Comparison of ENCODE assay signal across 17 cellular contexts in the genomic region with DNA sequence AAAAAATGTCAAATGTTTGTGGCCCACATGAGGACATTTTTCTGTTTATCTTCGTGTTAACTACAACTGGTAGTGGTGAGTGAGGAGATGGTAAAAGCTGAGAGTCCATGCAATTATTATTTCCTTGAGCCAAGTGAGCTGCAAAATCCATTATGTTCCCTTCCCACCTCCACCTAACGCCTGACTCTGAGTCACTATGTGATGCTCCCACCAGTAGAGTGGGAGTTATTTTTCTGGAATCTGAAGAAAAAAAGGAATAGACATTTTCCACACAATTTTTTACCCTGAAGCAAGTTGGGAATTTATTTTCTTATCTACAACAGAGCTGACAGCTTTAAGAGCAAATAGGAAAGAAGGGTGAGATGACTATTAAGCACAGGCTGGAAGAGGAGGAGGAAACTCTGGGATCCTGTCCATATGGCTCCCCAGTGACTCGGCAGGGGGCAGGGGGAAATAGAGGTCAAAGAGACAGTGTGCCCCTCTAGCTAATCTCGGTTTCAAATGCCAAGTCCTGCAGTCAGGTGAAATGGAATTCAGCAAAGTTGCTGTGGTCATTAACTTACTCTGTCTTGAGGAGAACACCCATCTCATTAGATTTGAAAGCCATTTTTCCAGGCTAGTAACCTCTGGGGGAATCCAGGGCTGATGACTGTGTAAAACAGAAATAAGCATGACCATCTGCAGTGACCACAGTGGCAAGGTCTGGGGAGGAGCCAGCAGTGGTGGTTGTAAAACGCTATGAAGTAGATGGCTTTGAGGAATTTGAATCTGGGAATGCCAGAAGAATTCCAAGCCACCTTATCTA.
DNase-seq lines count a peak whose midpoint lies in the region; ATAC-seq and TF ChIP-seq lines count a peak whose summit lies in the region.
"Had no signal": no experiment of that assay in that cellular context is flagged by ENCODE, and none has a peak within 500 bp of the region (broad histone marks: within the 10 kb centered on the region; RNA-seq: fewer than 3 reads in every experiment).

No MANE protein-coding gene starts in this region.

- H3K79me2 ChIP-seq in OCI-LY3 (ENCODE audit: low read length) = no peaks in the 10 kb centered on the region

- peak overlapping the region; percentile 13; the same call in 1 of the 2 replicates for H2AFZ ChIP-seq in OCI-LY3 (ENCODE audit: low read depth, low read length)

- no peaks in the 10 kb centered on the region for H3K9me3 ChIP-seq in OCI-LY3 (ENCODE audit: insufficient read depth, low read length)
- H3K9me3 ChIP-seq in prostate gland = no peaks in the 10 kb centered on the region

- H3K36me3 Mint-ChIP-seq in activated T-cell treated with anti-CD3 and anti-CD28 coated beads, Interleukin-2, amount 50 U/mL, for 72 hours (ENCODE audit: insufficient read depth in 2 of 2) = no peaks in the 10 kb centered on the region
- H3K36me3 Mint-ChIP-seq: CD4-positive, alpha-beta memory T cell; IgD-negative memory B cell; naive B cell had no signal

- no peaks in the 10 kb centered on the region for H3K27me3 ChIP-seq in OCI-LY3 (ENCODE audit: low read depth, low read length)
- H3K27me3 ChIP-seq in prostate gland (replicated peaks; ENCODE audit: insufficient read depth) = no peaks in the 10 kb centered on the region

- H3K4me1 ChIP-seq in OCI-LY3 (ENCODE audit: low read length) = no peaks in the 10 kb centered on the region
- no peaks in the 10 kb centered on the region for H3K4me1 ChIP-seq in prostate gland (replicated peaks)

- H3K4me1 Mint-ChIP-seq in activated T-cell treated with anti-CD3 and anti-CD28 coated beads, Interleukin-2, amount 50 U/mL, for 72 hours (ENCODE audit: low read depth) = no peaks in the 10 kb centered on the region
- H3K4me1 Mint-ChIP-seq: CD4-positive, alpha-beta memory T cell; IgD-negative memory B cell; naive B cell had no signal

- no peaks in the 10 kb centered on the region for H3K27me3 Mint-ChIP-seq in activated T-cell treated with anti-CD3 and anti-CD28 coated beads, Interleukin-2, amount 50 U/mL, for 72 hours (ENCODE audit: low read depth)
- H3K27me3 Mint-ChIP-seq: CD4-positive, alpha-beta memory T cell; IgD-negative memory B cell had no signal

- H3K27ac Mint-ChIP-seq in activated T-cell treated with anti-CD3 and anti-CD28 coated beads, Interleukin-2, amount 50 U/mL, for 72 hours = no peak overlapping the region
- H3K27ac Mint-ChIP-seq: CD4-positive, alpha-beta memory T cell; IgD-negative memory B cell; naive B cell had no signal

- H3K27ac ChIP-seq in OCI-LY3 (ENCODE audit: low read length) (no peak overlapping the region), prostate gland (no peak overlapping the region)

- ATAC-seq in omental fat pad (ENCODE audit: low FRiP score) = peak; percentile 95
- ATAC-seq in activated T-cell treated with anti-CD3 and anti-CD28 coated beads, Interleukin-2, amount 50 U/mL, for 72 hours (replicated peaks in 1 of 2) = no peak
- ATAC-seq: activated CD4-positive, CD25-positive, alpha-beta regulatory T cell treated with anti-CD3 and anti-CD28 coated beads, Interleukin-2, amount 50 U/mL, for 24 hours had no signal

- no peak for TF ChIP-seq CTCF in OCI-LY3 (IDR thresholded peaks at IDR 0.05; ENCODE audit: low read depth, low read length)
- TF ChIP-seq CTCF in fibroblast of mammary gland (conservative IDR thresholded peaks at IDR 0.05; ENCODE audit: control insufficient read depth, insufficient read depth, low read depth, low read length) = no peak
- TF ChIP-seq CTCF in omental fat pad (IDR thresholded peaks at IDR 0.05) = no peak
- no peak for TF ChIP-seq CTCF in prostate gland (IDR thresholded peaks at IDR 0.05)

- no peak for TF ChIP-seq POLR2A in prostate gland (IDR thresholded peaks at IDR 0.05)

- H3K9me3 Mint-ChIP-seq in activated T-cell treated with anti-CD3 and anti-CD28 coated beads, Interleukin-2, amount 50 U/mL, for 72 hours = no peaks in the 10 kb centered on the region
- H3K9me3 Mint-ChIP-seq: IgD-negative memory B cell had no signal

- H3K4me3 Mint-ChIP-seq in activated T-cell treated with anti-CD3 and anti-CD28 coated beads, Interleukin-2, amount 50 U/mL, for 72 hours = no peak overlapping the region
- H3K4me3 Mint-ChIP-seq: CD4-positive, alpha-beta memory T cell; IgD-negative memory B cell; naive B cell had no signal

- DNase-seq in ELR (ENCODE audit: low read depth) (peak; percentile 1), fibroblast of mammary gland (ENCODE audit: low read depth) (peak; percentile 26), omental fat pad (ENCODE audit: low spot score) (no peak), germinal center (ENCODE audit: low spot score) (no peak), prostate gland (ENCODE audit: low spot score) (no peak)
- DNase-seq in activated effector memory CD4-positive, alpha-beta T cell treated with anti-CD3 and anti-CD28 coated beads, Interleukin-2, amount 50 U/mL, for 16 hours = no peak
- DNase-seq in activated T-cell treated with anti-CD3 and anti-CD28 coated beads, Interleukin-2, amount 50 U/mL, for 72 hours = no peak
- DNase-seq: activated gamma-delta T cell; CD4-positive, alpha-beta memory T cell; dermis blood vessel endothelial cell; naive B cell; NCI-H2081; SHP77; stimulated activated CD4-positive, alpha-beta T cell treated with anti-CD3 and anti-CD28 coated beads, Interleukin-4, amount 100 ng/mL, for 24 hours had no signal

- H4K20me1 ChIP-seq in OCI-LY3 (ENCODE audit: insufficient read depth, low read length) = no peaks in the 10 kb centered on the region

- H3K36me3 ChIP-seq in OCI-LY3 (replicated peaks; ENCODE audit: low read depth, low read length) (no peaks in the 10 kb centered on the region), prostate gland (no peaks in the 10 kb centered on the region)

- WGBS in prostate gland = 29% methylated on average over 5 of the region's 5 CpGs

- intact Hi-C loops in prostate gland (cut with DNase I) = no loop called here

- H3K4me3 ChIP-seq in OCI-LY3 (ENCODE audit: low read length) (no peak overlapping the region), fibroblast of mammary gland (ENCODE audit: control insufficient read depth, low read depth, low read length) (no peak overlapping the region), prostate gland (no peak overlapping the region)

- H3K9ac ChIP-seq in OCI-LY3 (ENCODE audit: low read length) = no peak overlapping the region

- H3K4me2 ChIP-seq in OCI-LY3 (ENCODE audit: low read length) = no peak overlapping the region

Comparison
In these comparisons a context has a peak if more than half of its experiments do, and no peak if none do; other contexts are left out.
1. DNase-seq: peak in ELR (single experiment) and fibroblast of mammary gland (single experiment); none in omental fat pad (single experiment), activated effector memory CD4-positive, alpha-beta T cell treated with anti-CD3 and anti-CD28 coated beads, Interleukin-2, amount 50 U/mL, for 16 hours (single experiment), germinal center (single experiment), prostate gland (single experiment) and activated T-cell treated with anti-CD3 and anti-CD28 coated beads, Interleukin-2, amount 50 U/mL, for 72 hours (0 of 2).